9 cellular contexts compared by ENCODE assay signal in the genomic region with DNA sequence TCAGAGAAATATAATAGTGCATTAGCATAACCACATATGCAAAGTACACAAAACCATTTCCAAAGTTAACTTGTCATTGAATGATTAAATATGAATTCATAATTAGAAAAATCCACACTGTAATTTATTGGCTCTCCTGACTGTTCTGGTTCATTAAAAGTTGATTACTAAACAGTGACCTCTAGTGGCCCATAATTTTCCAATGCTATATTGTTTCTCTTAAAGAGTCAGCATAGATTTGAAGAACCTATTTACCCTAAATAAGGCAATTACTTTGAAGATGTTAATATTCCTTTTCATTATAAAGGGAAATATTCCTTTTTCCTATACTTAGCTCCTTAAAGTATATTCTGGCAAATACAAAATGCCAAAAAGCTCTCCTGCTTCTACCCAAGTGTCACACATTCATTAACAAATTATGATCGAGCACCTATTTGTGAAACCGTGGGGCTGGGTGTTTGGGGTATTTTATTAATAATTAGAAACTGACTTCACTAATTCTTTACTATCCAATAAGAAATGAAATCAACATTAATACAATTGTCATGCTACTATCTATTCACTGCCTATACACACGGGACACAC.
DNase-seq lines count a peak whose midpoint lies in the region; ATAC-seq and TF ChIP-seq lines count a peak whose summit lies in the region.
"Had no signal": no experiment of that assay in that cellular context is flagged by ENCODE, and none has a peak within 500 bp of the region (broad histone marks: within the 10 kb centered on the region; RNA-seq: fewer than 3 reads in every experiment).

No MANE protein-coding gene starts in this region.

- H3K9me3 ChIP-seq in gastroesophageal sphincter = no peaks in the 10 kb centered on the region
- no peaks in the 10 kb centered on the region for H3K9me3 ChIP-seq in sigmoid colon

- TF ChIP-seq EP300 in gastroesophageal sphincter (IDR thresholded peaks at IDR 0.05) (no peak), sigmoid colon (IDR thresholded peaks at IDR 0.05) (no peak)

- DNase-seq in GM03348 (ENCODE audit: low spot score) (peak; percentile 54), NCI-H1105 treated with DMSO at 0.1 percent for 48 hours (lab: John Stamatoyannopoulos, UW) (peak; percentile 74), SW480 (ENCODE audit: low spot score) (peak; percentile 59), sigmoid colon (no peak), OCI-M2 (lab: John Stamatoyannopoulos, UW; ENCODE audit: unreplicated experiment) (no peak)
- DNase-seq: T-cell had no signal

- H3K4me3 ChIP-seq in gastroesophageal sphincter (no peak overlapping the region), sigmoid colon (no peak overlapping the region)

- WGBS in gastroesophageal sphincter (ENCODE audit: low coverage in 1 of 2), 2 donors = 71 to 86% methylated on average over 3 of the region's 3 CpGs
- 92 to 94% methylated on average over 3 of the region's 3 CpGs for WGBS in sigmoid colon, 2 donors

- H3K27ac ChIP-seq in gastroesophageal sphincter (no peak overlapping the region), sigmoid colon (no peak overlapping the region)

- no peaks in the 10 kb centered on the region for H3K36me3 ChIP-seq in gastroesophageal sphincter
- H3K36me3 ChIP-seq in sigmoid colon = no peaks in the 10 kb centered on the region

- H3K4me1 ChIP-seq in gastroesophageal sphincter (no peaks in the 10 kb centered on the region), sigmoid colon (no peaks in the 10 kb centered on the region)

- H3K27me3 ChIP-seq in gastroesophageal sphincter = no peaks in the 10 kb centered on the region
- H3K27me3 ChIP-seq in sigmoid colon = no peaks in the 10 kb centered on the region

- intact Hi-C loops in sigmoid colon (cut with DNase I) = loop anchor here (2.0 to 10.0 kb wide), 3 partner anchors 346 to 518 kb away; no protein-coding TSS in a partner anchor

- TF ChIP-seq CTCF in gastroesophageal sphincter (IDR thresholded peaks at IDR 0.05) (peak; percentile 33 to 70 (median 37)), sigmoid colon (IDR thresholded peaks at IDR 0.05) (peak in 3 of 4 experiments; percentile 23 to 58 (median 47))

- TF ChIP-seq POLR2A in gastroesophageal sphincter (IDR thresholded peaks at IDR 0.05) (no peak), sigmoid colon (IDR thresholded peaks at IDR 0.05) (no peak)

- ATAC-seq in gastroesophageal sphincter (no peak), HG03280 (IDR thresholded peaks at IDR 0.05; ENCODE audit: unreplicated experiment) (no peak), GM18873 (IDR thresholded peaks at IDR 0.05; ENCODE audit: low FRiP score, unreplicated experiment) (no peak)

Comparison
In these comparisons a context has a peak if more than half of its experiments do, and no peak if none do; other contexts are left out.
1. DNase-seq: peak in GM03348 (single experiment), NCI-H1105 treated with DMSO at 0.1 percent for 48 hours (single experiment) and SW480 (single experiment); none in sigmoid colon (single experiment) and OCI-M2 (single experiment).